Comparison of ENCODE assay signal across 1 cellular context in genomic region chr11:93570759-93571413, GRCh38.
TF ChIP-seq lines count a peak whose summit lies in the region.

No MANE protein-coding gene starts in this region.

TF ChIP-seq in HepG2, 621 proteins besides CTCF, POLR2A, EP300 and RAD21 (continued from another document and continues in another):
- TF ChIP-seq GLMP (CRISPR knock-in tag; IDR thresholded peaks at IDR 0.05; ENCODE audit: borderline replicate concordance) (no peak), KIAA2018 (CRISPR knock-in tag; IDR thresholded peaks at IDR 0.05; ENCODE audit: borderline replicate concordance) (no peak), MAFF (IDR thresholded peaks at IDR 0.05; ENCODE audit: low read depth, low read length) (peak; percentile 85), YEATS4 (CRISPR knock-in tag; IDR thresholded peaks at IDR 0.05; ENCODE audit: borderline replicate concordance) (peak; percentile 42; the same call in 1 of the 2 replicates), ZNF768 (CRISPR knock-in tag; IDR thresholded peaks at IDR 0.05) (no peak), ZNF430 (CRISPR knock-in tag; IDR thresholded peaks at IDR 0.05) (peak; percentile 53; the same call in 1 of the 2 replicates), ZNF12 (CRISPR knock-in tag; IDR thresholded peaks at IDR 0.05) (0 out of 2 replicates have a peak, but pooled peaks have one; percentile 18), SRY (CRISPR knock-in tag; IDR thresholded peaks at IDR 0.05) (no peak), ZNF546 (CRISPR knock-in tag; conservative IDR thresholded peaks at IDR 0.05) (no peak), SP4 (CRISPR knock-in tag; IDR thresholded peaks at IDR 0.05) (no peak), FOXP1 (IDR thresholded peaks at IDR 0.05) (no peak), FOXP1 (CRISPR knock-in tag; IDR thresholded peaks at IDR 0.05) (peak; percentile 46; the same call in 1 of the 2 replicates), ZSCAN21 (CRISPR knock-in tag; IDR thresholded peaks at IDR 0.05; ENCODE audit: borderline replicate concordance) (no peak), THYN1 (CRISPR knock-in tag; IDR thresholded peaks at IDR 0.05; ENCODE audit: borderline replicate concordance, low read depth) (no peak), ZC3H13 (CRISPR knock-in tag; IDR thresholded peaks at IDR 0.05) (no peak), AGO2 (optimal IDR thresholded peaks at IDR 0.05; ENCODE audit: low read depth, low read length) (no peak), SIX1 (CRISPR knock-in tag; IDR thresholded peaks at IDR 0.05; ENCODE audit: borderline replicate concordance) (no peak), SRSF4 (IDR thresholded peaks at IDR 0.05; ENCODE audit: low read depth, low read length, poor library complexity, severe bottlenecking) (no peak), ZNF180 (CRISPR knock-in tag; IDR thresholded peaks at IDR 0.05; ENCODE audit: borderline replicate concordance, low read depth) (no peak), ZSCAN30 (CRISPR knock-in tag; IDR thresholded peaks at IDR 0.05) (no peak), ZNF256 (CRISPR knock-in tag; conservative IDR thresholded peaks at IDR 0.05) (no peak), SMYD3 (CRISPR knock-in tag; IDR thresholded peaks at IDR 0.05) (no peak), SIN3B (IDR thresholded peaks at IDR 0.05; ENCODE audit: low read length) (no peak), TSC22D2 (CRISPR knock-in tag; IDR thresholded peaks at IDR 0.05; ENCODE audit: borderline replicate concordance) (no peak), NFIB (CRISPR knock-in tag; IDR thresholded peaks at IDR 0.05; ENCODE audit: borderline replicate concordance) (no peak), NRL (CRISPR knock-in tag; IDR thresholded peaks at IDR 0.05; ENCODE audit: borderline replicate concordance) (no peak), ZNF644 (CRISPR knock-in tag; IDR thresholded peaks at IDR 0.05; ENCODE audit: low read depth) (peak; percentile 90), NFKBIZ (CRISPR knock-in tag; IDR thresholded peaks at IDR 0.05) (peak; percentile 70; the same call in 1 of the 2 replicates), ZNF276 (CRISPR knock-in tag; IDR thresholded peaks at IDR 0.05; ENCODE audit: low read depth) (no peak), CEBPB (IDR thresholded peaks at IDR 0.05; ENCODE audit: borderline replicate concordance, low read depth, low read length) (peak; percentile 82; the same call in 1 of the 2 replicates), MXD4 (CRISPR knock-in tag; IDR thresholded peaks at IDR 0.05) (0 out of 2 replicates have a peak, but pooled peaks have one; percentile 39), ZFP36L2 (CRISPR knock-in tag; IDR thresholded peaks at IDR 0.05) (no peak), HMGXB4 (CRISPR knock-in tag; IDR thresholded peaks at IDR 0.05; ENCODE audit: borderline replicate concordance in 1 of 2, low read depth in 1 of 2) (no peak), PLRG1 (conservative IDR thresholded peaks at IDR 0.05) (no peak), EEA1 (CRISPR knock-in tag; IDR thresholded peaks at IDR 0.05; ENCODE audit: borderline replicate concordance) (no peak), IKZF4 (CRISPR knock-in tag; IDR thresholded peaks at IDR 0.05; ENCODE audit: borderline replicate concordance, low read depth, not compliant biosample characterization) (no peak), MYPOP (CRISPR knock-in tag; IDR thresholded peaks at IDR 0.05) (peak; percentile 37; the same call in 1 of the 2 replicates), ZBTB4 (CRISPR knock-in tag; IDR thresholded peaks at IDR 0.05; ENCODE audit: borderline replicate concordance) (no peak), IRF2 (CRISPR knock-in tag; IDR thresholded peaks at IDR 0.05) (peak; percentile 62), ZFP1 (CRISPR knock-in tag; IDR thresholded peaks at IDR 0.05) (0 out of 2 replicates have a peak, but pooled peaks have one; percentile 51), THAP11 (CRISPR knock-in tag; IDR thresholded peaks at IDR 0.05) (peak; percentile 61), ZBTB37 (CRISPR knock-in tag; IDR thresholded peaks at IDR 0.05) (no peak)
- TF ChIP-seq, protein P1, sequence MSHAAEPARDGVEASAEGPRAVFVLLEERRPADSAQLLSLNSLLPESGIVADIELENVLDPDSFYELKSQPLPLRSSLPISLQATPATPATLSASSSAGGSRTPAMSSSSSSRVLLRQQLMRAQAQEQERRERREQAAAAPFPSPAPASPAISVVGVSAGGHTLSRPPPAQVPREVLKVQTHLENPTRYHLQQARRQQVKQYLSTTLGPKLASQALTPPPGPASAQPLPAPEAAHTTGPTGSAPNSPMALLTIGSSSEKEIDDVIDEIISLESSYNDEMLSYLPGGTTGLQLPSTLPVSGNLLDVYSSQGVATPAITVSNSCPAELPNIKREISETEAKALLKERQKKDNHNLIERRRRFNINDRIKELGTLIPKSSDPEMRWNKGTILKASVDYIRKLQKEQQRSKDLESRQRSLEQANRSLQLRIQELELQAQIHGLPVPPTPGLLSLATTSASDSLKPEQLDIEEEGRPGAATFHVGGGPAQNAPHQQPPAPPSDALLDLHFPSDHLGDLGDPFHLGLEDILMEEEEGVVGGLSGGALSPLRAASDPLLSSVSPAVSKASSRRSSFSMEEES (CRISPR knock-in tag; IDR thresholded peaks at IDR 0.05) = 0 out of 2 replicates have a peak, but pooled peaks have one; percentile 40
